27 cellular contexts compared by ENCODE assay signal in the genomic region with DNA sequence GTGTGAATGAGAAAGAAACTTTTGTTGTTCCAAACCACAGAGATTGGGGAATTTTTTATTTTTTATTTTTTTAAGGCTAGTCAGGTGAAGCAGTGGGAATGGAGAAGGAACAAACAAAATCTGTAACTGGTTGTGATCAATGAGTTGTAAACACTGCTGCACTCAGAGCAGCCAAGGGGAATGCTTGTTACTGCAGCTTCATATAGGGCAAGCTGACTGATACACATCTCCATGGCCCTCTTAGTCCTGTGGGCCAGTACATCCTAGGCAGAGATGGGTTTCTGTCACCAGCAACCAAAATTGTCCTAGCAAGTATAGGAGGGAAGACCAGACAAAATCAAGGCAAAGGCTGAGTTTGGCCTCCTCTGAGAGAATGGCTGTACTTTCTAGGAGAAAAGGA.
"Had no signal": no experiment of that assay in that cellular context is flagged by ENCODE, and none has a peak within 500 bp of the region (broad histone marks: within the 10 kb centered on the region; RNA-seq: fewer than 3 reads in every experiment).

No MANE protein-coding gene starts in this region.

- H2AFZ ChIP-seq: parathyroid adenoma had no signal

- ATAC-seq: naive thymus-derived CD8-positive, alpha-beta T cell; natural killer cell treated with Interleukin-12 subunit alpha and Interleukin-12 subunit beta and Interleukin-15 and Interleukin-18, amount 100 ng/mL, for 72 hours; psoas muscle; right cardiac atrium; sciatic nerve; stimulated activated effector memory CD8-positive, alpha-beta T cell treated with anti-CD3 and anti-CD28 coated beads, Interleukin-12 subunit alpha, Interleukin-12 subunit beta, amount 100 ng/mL, for 72 hours; stimulated activated naive B cell treated with anti-CD40 and anti-IgM and Interleukin-4, amounts not matched to agents 10 μg/mL and 1 μg/mL and 100 μg/mL, for 72 hours had no signal

- H3K27ac ChIP-seq: neutrophil, ovary, parathyroid adenoma, psoas muscle, skin epidermis, stomach, thoracic aorta, thyroid gland, tibial nerve, upper lobe of left lung had no signal

- H3K9me3 ChIP-seq: neutrophil, ovary, psoas muscle, thoracic aorta, thyroid gland, tibial nerve, upper lobe of left lung had no signal

- H3K4me1 ChIP-seq: parathyroid adenoma, psoas muscle, stomach, thyroid gland, tibial nerve, upper lobe of left lung had no signal

- H3K36me3 ChIP-seq: neutrophil, ovary, stomach, thoracic aorta, thyroid gland, tibial nerve, upper lobe of left lung had no signal

- H3K9ac ChIP-seq: parathyroid adenoma had no signal

- H3K4me2 ChIP-seq: smooth muscle cell had no signal

- H3K27me3 ChIP-seq: neutrophil, ovary, thyroid gland, tibial nerve, upper lobe of left lung had no signal

- FAIRE-seq: urothelium cell line had no signal

- H3K4me3 ChIP-seq: ovary, psoas muscle, skin epidermis, smooth muscle cell, stomach, thoracic aorta, thyroid gland, tibial nerve, upper lobe of left lung had no signal

- H3K79me2 ChIP-seq: parathyroid adenoma had no signal

- DNase-seq: naive B cell; naive thymus-derived CD8-positive, alpha-beta T cell; nephron progenitor cell; ovary; posterior cingulate gyrus; psoas muscle; right cardiac atrium; stimulated activated CD4-positive, alpha-beta T cell treated with anti-CD3 and anti-CD28 coated beads, Interleukin-15, amount 100 ng/mL, for 24 hours; stimulated activated CD4-positive, alpha-beta T cell treated with anti-CD3 and anti-CD28 coated beads, Interleukin-2, amount 100 ng/mL, for 24 hours; stimulated activated CD4-positive, alpha-beta T cell treated with anti-CD3 and anti-CD28 coated beads, Interleukin-2, amount 100 ng/mL, for 48 hours; stimulated activated CD4-positive, alpha-beta T cell treated with anti-CD3 and anti-CD28 coated beads, Interleukin-4, amount 100 ng/mL, for 24 hours; stimulated activated naive B cell treated with anti-CD40 and anti-IgM and Interleukin-4, amounts not matched to agents 10 μg/mL and 1 μg/mL and 100 μg/mL, for 72 hours; stimulated activated naive CD4-positive, alpha-beta T cell treated with Interleukin-2 at 50 U/mL for 16 hours; stomach; thyroid gland; trophoblast cell; upper lobe of left lung had no signal
